ENCODE assay signal across 1 cellular context in the genomic region with DNA sequence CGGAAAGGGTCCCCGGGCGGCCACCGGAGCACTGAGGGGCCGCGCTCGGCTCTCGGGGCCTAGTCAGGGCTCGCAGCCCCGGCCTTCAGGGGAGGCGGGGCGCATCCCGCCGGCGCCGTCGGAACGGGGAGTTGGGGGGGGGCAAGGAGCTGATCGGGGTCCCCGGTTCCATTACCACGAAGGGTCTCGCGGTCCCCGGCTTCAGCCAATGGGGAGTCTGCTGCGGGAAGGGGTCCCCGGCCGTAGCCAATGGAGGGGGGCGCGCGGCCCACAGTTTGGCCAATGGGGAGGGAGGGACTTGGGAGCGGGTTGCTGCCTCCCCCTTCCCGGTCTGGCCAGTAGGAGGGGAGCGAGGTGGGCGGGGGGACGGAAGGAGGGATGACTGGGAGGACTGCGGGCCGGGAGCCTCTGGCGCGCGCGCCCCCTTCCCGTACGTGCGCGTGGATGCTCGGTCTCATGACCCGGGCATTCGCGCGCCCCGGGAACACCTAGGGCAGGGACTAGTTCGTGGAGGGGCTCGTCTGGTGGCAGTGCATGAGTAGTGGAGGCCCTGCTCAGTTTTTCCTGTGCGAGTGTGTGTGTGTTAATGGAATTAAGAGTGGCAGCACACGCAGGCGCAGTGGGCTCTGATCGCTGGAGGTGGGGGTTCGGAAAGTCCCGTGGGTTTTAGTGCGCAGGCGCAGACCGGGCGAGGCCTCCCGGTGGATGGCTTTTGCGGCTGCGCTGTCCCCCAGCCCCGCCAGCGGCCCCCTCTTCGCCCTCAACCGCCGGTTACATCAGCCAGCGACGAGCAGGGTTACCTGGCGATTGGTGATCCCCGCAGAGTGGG.
A peak's percentile ranks its signal among the peaks of the same experiment; 100 is the strongest.
TF ChIP-seq lines count a peak whose summit lies in the region.

No MANE protein-coding gene starts in this region.

TF ChIP-seq in HepG2, 621 proteins besides CTCF, POLR2A, EP300 and RAD21 (continued from another document and continues in another):
- TF ChIP-seq, protein P1, sequence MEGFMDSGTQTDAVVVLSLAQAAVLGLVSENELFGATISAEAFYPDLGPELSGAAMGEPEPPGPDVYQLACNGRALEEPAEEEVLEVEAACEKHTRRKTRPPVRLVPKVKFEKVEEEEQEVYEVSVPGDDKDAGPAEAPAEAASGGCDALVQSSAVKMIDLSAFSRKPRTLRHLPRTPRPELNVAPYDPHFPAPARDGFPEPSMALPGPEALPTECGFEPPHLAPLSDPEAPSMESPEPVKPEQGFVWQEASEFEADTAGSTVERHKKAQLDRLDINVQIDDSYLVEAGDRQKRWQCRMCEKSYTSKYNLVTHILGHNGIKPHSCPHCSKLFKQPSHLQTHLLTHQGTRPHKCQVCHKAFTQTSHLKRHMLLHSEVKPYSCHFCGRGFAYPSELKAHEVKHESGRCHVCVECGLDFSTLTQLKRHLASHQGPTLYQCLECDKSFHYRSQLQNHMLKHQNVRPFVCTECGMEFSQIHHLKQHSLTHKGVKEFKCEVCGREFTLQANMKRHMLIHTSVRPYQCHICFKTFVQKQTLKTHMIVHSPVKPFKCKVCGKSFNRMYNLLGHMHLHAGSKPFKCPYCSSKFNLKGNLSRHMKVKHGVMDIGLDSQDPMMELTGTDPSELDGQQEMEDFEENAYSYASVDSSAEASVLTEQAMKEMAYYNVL (CRISPR knock-in tag; IDR thresholded peaks at IDR 0.05; ENCODE audit: borderline replicate concordance): peak; percentile 62; the same call in 1 of the 2 replicates
- TF ChIP-seq, protein P2, sequence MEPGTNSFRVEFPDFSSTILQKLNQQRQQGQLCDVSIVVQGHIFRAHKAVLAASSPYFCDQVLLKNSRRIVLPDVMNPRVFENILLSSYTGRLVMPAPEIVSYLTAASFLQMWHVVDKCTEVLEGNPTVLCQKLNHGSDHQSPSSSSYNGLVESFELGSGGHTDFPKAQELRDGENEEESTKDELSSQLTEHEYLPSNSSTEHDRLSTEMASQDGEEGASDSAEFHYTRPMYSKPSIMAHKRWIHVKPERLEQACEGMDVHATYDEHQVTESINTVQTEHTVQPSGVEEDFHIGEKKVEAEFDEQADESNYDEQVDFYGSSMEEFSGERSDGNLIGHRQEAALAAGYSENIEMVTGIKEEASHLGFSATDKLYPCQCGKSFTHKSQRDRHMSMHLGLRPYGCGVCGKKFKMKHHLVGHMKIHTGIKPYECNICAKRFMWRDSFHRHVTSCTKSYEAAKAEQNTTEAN (CRISPR knock-in tag; conservative IDR thresholded peaks at IDR 0.05): 0 out of 2 replicates have a peak, but pooled peaks have one; percentile 56
- no peak for TF ChIP-seq EHMT2 (IDR thresholded peaks at IDR 0.05; ENCODE audit: borderline replicate concordance, low read depth, low read length)
- no peak for TF ChIP-seq SRSF9 (IDR thresholded peaks at IDR 0.05; ENCODE audit: borderline replicate concordance, insufficient read depth, low read depth, low read length, poor library complexity, severe bottlenecking)
- TF ChIP-seq ZNF598 (CRISPR knock-in tag; IDR thresholded peaks at IDR 0.05; ENCODE audit: borderline replicate concordance): peak; percentile 70
- TF ChIP-seq TMF1 (CRISPR knock-in tag; IDR thresholded peaks at IDR 0.05; ENCODE audit: low read depth): no peak
- 0 out of 2 replicates have a peak, but pooled peaks have one; percentile 42 for TF ChIP-seq FIP1L1 (IDR thresholded peaks at IDR 0.05; ENCODE audit: borderline replicate concordance, insufficient read depth, low read depth, low read length)
- no peak for TF ChIP-seq ZNF678 (CRISPR knock-in tag; IDR thresholded peaks at IDR 0.05)
- TF ChIP-seq, protein P3, sequence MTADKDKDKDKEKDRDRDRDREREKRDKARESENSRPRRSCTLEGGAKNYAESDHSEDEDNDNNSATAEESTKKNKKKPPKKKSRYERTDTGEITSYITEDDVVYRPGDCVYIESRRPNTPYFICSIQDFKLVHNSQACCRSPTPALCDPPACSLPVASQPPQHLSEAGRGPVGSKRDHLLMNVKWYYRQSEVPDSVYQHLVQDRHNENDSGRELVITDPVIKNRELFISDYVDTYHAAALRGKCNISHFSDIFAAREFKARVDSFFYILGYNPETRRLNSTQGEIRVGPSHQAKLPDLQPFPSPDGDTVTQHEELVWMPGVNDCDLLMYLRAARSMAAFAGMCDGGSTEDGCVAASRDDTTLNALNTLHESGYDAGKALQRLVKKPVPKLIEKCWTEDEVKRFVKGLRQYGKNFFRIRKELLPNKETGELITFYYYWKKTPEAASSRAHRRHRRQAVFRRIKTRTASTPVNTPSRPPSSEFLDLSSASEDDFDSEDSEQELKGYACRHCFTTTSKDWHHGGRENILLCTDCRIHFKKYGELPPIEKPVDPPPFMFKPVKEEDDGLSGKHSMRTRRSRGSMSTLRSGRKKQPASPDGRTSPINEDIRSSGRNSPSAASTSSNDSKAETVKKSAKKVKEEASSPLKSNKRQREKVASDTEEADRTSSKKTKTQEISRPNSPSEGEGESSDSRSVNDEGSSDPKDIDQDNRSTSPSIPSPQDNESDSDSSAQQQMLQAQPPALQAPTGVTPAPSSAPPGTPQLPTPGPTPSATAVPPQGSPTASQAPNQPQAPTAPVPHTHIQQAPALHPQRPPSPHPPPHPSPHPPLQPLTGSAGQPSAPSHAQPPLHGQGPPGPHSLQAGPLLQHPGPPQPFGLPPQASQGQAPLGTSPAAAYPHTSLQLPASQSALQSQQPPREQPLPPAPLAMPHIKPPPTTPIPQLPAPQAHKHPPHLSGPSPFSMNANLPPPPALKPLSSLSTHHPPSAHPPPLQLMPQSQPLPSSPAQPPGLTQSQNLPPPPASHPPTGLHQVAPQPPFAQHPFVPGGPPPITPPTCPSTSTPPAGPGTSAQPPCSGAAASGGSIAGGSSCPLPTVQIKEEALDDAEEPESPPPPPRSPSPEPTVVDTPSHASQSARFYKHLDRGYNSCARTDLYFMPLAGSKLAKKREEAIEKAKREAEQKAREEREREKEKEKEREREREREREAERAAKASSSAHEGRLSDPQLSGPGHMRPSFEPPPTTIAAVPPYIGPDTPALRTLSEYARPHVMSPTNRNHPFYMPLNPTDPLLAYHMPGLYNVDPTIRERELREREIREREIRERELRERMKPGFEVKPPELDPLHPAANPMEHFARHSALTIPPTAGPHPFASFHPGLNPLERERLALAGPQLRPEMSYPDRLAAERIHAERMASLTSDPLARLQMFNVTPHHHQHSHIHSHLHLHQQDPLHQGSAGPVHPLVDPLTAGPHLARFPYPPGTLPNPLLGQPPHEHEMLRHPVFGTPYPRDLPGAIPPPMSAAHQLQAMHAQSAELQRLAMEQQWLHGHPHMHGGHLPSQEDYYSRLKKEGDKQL (CRISPR knock-in tag; IDR thresholded peaks at IDR 0.05; ENCODE audit: low read depth): no peak
- TF ChIP-seq, protein P4, sequence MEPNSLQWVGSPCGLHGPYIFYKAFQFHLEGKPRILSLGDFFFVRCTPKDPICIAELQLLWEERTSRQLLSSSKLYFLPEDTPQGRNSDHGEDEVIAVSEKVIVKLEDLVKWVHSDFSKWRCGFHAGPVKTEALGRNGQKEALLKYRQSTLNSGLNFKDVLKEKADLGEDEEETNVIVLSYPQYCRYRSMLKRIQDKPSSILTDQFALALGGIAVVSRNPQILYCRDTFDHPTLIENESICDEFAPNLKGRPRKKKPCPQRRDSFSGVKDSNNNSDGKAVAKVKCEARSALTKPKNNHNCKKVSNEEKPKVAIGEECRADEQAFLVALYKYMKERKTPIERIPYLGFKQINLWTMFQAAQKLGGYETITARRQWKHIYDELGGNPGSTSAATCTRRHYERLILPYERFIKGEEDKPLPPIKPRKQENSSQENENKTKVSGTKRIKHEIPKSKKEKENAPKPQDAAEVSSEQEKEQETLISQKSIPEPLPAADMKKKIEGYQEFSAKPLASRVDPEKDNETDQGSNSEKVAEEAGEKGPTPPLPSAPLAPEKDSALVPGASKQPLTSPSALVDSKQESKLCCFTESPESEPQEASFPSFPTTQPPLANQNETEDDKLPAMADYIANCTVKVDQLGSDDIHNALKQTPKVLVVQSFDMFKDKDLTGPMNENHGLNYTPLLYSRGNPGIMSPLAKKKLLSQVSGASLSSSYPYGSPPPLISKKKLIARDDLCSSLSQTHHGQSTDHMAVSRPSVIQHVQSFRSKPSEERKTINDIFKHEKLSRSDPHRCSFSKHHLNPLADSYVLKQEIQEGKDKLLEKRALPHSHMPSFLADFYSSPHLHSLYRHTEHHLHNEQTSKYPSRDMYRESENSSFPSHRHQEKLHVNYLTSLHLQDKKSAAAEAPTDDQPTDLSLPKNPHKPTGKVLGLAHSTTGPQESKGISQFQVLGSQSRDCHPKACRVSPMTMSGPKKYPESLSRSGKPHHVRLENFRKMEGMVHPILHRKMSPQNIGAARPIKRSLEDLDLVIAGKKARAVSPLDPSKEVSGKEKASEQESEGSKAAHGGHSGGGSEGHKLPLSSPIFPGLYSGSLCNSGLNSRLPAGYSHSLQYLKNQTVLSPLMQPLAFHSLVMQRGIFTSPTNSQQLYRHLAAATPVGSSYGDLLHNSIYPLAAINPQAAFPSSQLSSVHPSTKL (CRISPR knock-in tag; IDR thresholded peaks at IDR 0.05): peak; percentile 20; the same call in 1 of the 2 replicates
- TF ChIP-seq, protein P5, sequence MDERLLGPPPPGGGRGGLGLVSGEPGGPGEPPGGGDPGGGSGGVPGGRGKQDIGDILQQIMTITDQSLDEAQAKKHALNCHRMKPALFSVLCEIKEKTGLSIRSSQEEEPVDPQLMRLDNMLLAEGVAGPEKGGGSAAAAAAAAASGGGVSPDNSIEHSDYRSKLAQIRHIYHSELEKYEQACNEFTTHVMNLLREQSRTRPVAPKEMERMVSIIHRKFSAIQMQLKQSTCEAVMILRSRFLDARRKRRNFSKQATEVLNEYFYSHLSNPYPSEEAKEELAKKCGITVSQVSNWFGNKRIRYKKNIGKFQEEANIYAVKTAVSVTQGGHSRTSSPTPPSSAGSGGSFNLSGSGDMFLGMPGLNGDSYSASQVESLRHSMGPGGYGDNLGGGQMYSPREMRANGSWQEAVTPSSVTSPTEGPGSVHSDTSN (CRISPR knock-in tag; IDR thresholded peaks at IDR 0.05): no peak
- TF ChIP-seq ZSCAN29 (CRISPR knock-in tag; conservative IDR thresholded peaks at IDR 0.05): no peak
- TF ChIP-seq, protein P6, sequence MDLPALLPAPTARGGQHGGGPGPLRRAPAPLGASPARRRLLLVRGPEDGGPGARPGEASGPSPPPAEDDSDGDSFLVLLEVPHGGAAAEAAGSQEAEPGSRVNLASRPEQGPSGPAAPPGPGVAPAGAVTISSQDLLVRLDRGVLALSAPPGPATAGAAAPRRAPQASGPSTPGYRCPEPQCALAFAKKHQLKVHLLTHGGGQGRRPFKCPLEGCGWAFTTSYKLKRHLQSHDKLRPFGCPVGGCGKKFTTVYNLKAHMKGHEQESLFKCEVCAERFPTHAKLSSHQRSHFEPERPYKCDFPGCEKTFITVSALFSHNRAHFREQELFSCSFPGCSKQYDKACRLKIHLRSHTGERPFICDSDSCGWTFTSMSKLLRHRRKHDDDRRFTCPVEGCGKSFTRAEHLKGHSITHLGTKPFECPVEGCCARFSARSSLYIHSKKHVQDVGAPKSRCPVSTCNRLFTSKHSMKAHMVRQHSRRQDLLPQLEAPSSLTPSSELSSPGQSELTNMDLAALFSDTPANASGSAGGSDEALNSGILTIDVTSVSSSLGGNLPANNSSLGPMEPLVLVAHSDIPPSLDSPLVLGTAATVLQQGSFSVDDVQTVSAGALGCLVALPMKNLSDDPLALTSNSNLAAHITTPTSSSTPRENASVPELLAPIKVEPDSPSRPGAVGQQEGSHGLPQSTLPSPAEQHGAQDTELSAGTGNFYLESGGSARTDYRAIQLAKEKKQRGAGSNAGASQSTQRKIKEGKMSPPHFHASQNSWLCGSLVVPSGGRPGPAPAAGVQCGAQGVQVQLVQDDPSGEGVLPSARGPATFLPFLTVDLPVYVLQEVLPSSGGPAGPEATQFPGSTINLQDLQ (CRISPR knock-in tag; IDR thresholded peaks at IDR 0.05): no peak
- peak; percentile 58 for TF ChIP-seq MAF1 (CRISPR knock-in tag; IDR thresholded peaks at IDR 0.05; ENCODE audit: borderline replicate concordance)
- TF ChIP-seq ZNF205 (CRISPR knock-in tag; IDR thresholded peaks at IDR 0.05): no peak
- no peak for TF ChIP-seq NPAS2 (CRISPR knock-in tag; IDR thresholded peaks at IDR 0.05; ENCODE audit: borderline replicate concordance)
- TF ChIP-seq FOXK2 (IDR thresholded peaks at IDR 0.05): no peak
- peak; percentile 82 for TF ChIP-seq U2AF1 (optimal IDR thresholded peaks at IDR 0.05; ENCODE audit: low read depth, low read length)
- peak; percentile 91; the same call in 1 of the 2 replicates for TF ChIP-seq IRF2 (CRISPR knock-in tag; IDR thresholded peaks at IDR 0.05)
- TF ChIP-seq ZFX (CRISPR knock-in tag; IDR thresholded peaks at IDR 0.05; ENCODE audit: low read depth): peak; percentile 81
- peak; percentile 94; the same call in 1 of the 2 replicates for TF ChIP-seq ZNF337 (CRISPR knock-in tag; IDR thresholded peaks at IDR 0.05; ENCODE audit: borderline replicate concordance, low read depth)
- TF ChIP-seq MXD4 (CRISPR knock-in tag; IDR thresholded peaks at IDR 0.05): peak; percentile 87; the same call in 1 of the 2 replicates
- no peak for TF ChIP-seq PPARG (CRISPR knock-in tag; conservative IDR thresholded peaks at IDR 0.05)
- TF ChIP-seq KAT8 (CRISPR knock-in tag; IDR thresholded peaks at IDR 0.05): no peak; the same call in 1 of the 2 replicates
- TF ChIP-seq ZNF101 (CRISPR knock-in tag; IDR thresholded peaks at IDR 0.05; ENCODE audit: borderline replicate concordance, low read depth): no peak; the same call in 1 of the 2 replicates
- TF ChIP-seq, protein P7, sequence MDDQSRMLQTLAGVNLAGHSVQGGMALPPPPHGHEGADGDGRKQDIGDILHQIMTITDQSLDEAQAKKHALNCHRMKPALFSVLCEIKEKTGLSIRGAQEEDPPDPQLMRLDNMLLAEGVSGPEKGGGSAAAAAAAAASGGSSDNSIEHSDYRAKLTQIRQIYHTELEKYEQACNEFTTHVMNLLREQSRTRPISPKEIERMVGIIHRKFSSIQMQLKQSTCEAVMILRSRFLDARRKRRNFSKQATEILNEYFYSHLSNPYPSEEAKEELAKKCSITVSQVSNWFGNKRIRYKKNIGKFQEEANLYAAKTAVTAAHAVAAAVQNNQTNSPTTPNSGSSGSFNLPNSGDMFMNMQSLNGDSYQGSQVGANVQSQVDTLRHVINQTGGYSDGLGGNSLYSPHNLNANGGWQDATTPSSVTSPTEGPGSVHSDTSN (CRISPR knock-in tag; IDR thresholded peaks at IDR 0.05; ENCODE audit: borderline replicate concordance): no peak
- 0 out of 2 replicates have a peak, but pooled peaks have one; percentile 38 for TF ChIP-seq ZNF766 (CRISPR knock-in tag; IDR thresholded peaks at IDR 0.05; ENCODE audit: borderline replicate concordance)
- no peak for TF ChIP-seq RORA (CRISPR knock-in tag; IDR thresholded peaks at IDR 0.05)
- TF ChIP-seq, protein P8, sequence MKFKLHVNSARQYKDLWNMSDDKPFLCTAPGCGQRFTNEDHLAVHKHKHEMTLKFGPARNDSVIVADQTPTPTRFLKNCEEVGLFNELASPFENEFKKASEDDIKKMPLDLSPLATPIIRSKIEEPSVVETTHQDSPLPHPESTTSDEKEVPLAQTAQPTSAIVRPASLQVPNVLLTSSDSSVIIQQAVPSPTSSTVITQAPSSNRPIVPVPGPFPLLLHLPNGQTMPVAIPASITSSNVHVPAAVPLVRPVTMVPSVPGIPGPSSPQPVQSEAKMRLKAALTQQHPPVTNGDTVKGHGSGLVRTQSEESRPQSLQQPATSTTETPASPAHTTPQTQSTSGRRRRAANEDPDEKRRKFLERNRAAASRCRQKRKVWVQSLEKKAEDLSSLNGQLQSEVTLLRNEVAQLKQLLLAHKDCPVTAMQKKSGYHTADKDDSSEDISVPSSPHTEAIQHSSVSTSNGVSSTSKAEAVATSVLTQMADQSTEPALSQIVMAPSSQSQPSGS (CRISPR knock-in tag; IDR thresholded peaks at IDR 0.05): peak; percentile 64; the same call in 1 of the 2 replicates
- no peak; the same call in 1 of the 2 replicates for TF ChIP-seq ATF7-NPFF (CRISPR knock-in tag; IDR thresholded peaks at IDR 0.05; ENCODE audit: low read depth)
